ENCODE assay signal across 18 cellular contexts in genomic region chr12:120514002-120514401, GRCh38. TPM values are rescaled to one million over a fixed set of nuclear protein-coding genes. Genes with fewer than 3 reads are reported as not detected.
DNase-seq lines count a peak whose midpoint lies in the region; ATAC-seq and TF ChIP-seq lines count a peak whose summit lies in the region.
"Had no signal": no experiment of that assay in that cellular context is flagged by ENCODE, and none has a peak within 500 bp of the region (broad histone marks: within the 10 kb centered on the region; RNA-seq: fewer than 3 reads in every experiment).

No MANE protein-coding gene starts in this region.

- H3K4me3 ChIP-seq in dorsolateral prefrontal cortex (peak overlapping the region in 3 of 59 donors; percentile 15 to 38 (median 33)), foreskin fibroblast (ENCODE audit: low read depth in 1 of 2, low read length in 2 of 2) (no peak overlapping the region)
- H3K4me3 ChIP-seq: HAP-1, SJCRH30 had no signal

- peak in 10 of 56 donors; percentile 3 to 34 (median 11) for TF ChIP-seq CTCF in dorsolateral prefrontal cortex (IDR thresholded peaks at IDR 0.05 in 54 of 56, conservative IDR thresholded peaks at IDR 0.05 in 2 of 56; ENCODE audit: low read depth in 1 of 56, partially characterized antibody in 56 of 56)
- no peak for TF ChIP-seq CTCF in foreskin fibroblast (IDR thresholded peaks at IDR 0.05; ENCODE audit: low read depth, low read length)

- no peaks in the 10 kb centered on the region for H3K4me1 Mint-ChIP-seq in effector memory CD8-positive, alpha-beta T cell (ENCODE audit: low read depth in 2 of 2)
- H3K4me1 Mint-ChIP-seq: IgD-negative memory B cell had no signal

- peak overlapping the region in 1 of 2 donors; percentile 1 for H3K27ac Mint-ChIP-seq in effector memory CD8-positive, alpha-beta T cell

- intact Hi-C loops in dorsolateral prefrontal cortex (cut with DNase I), result no loop called here

- H3K27ac ChIP-seq in dorsolateral prefrontal cortex (peak overlapping the region in 58 of 59 donors; percentile 62 to 97 (median 90)), layer of hippocampus (ENCODE audit: low read depth, low read length) (peak overlapping the region; percentile 94)
- H3K27ac ChIP-seq: C4-2B, RWPE1, SJCRH30 had no signal

- peaks cover 36% of the 10 kb centered on the region for H3K36me3 Mint-ChIP-seq in effector memory CD8-positive, alpha-beta T cell (ENCODE audit: insufficient read depth)

- H3K27me3 ChIP-seq in dorsolateral prefrontal cortex (no peaks in the 10 kb centered on the region), layer of hippocampus (ENCODE audit: control insufficient read depth, insufficient read depth, low read length) (no peaks in the 10 kb centered on the region)
- H3K27me3 ChIP-seq: SJCRH30 had no signal

- H3K4me3 Mint-ChIP-seq in effector memory CD8-positive, alpha-beta T cell, result no peak overlapping the region
- H3K4me3 Mint-ChIP-seq: IgD-negative memory B cell had no signal

- DNase-seq in COLO829 (ENCODE audit: low spot score) (peak; percentile 76), dorsolateral prefrontal cortex (peak in 8 of 10 donors; percentile 37 to 69 (median 56)), superior temporal gyrus (ENCODE audit: extremely low spot score) (peak; percentile 88), foreskin fibroblast (no peak), NCI-H146 (lab: John Stamatoyannopoulos, UW) (no peak)
- no peak for DNase-seq in activated CD4-positive, CD25-positive, alpha-beta regulatory T cell treated with anti-CD3 and anti-CD28 coated beads, Interleukin-2, amount 50 U/mL, for 72 hours
- no peak for DNase-seq in effector memory CD8-positive, alpha-beta T cell
- DNase-seq: COR-L47; NCI-H1417 treated with DMSO at 0.1 percent for 48 hours; NCI-H2081 treated with DMSO at 0.1 percent for 48 hours; NCI-H526; NK-92 treated with Interleukin-12 subunit alpha and Interleukin-12 subunit beta, amount 100 ng/mL, for 24 hours; SJCRH30 had no signal

- H3K27me3 Mint-ChIP-seq in effector memory CD8-positive, alpha-beta T cell, result no peaks in the 10 kb centered on the region
- H3K27me3 Mint-ChIP-seq: IgD-negative memory B cell had no signal

- ATAC-seq in effector memory CD8-positive, alpha-beta T cell (replicated peaks), result no peak

- no peaks in the 10 kb centered on the region for H3K9me3 Mint-ChIP-seq in effector memory CD8-positive, alpha-beta T cell
- H3K9me3 Mint-ChIP-seq: IgD-negative memory B cell had no signal

RNA-seq across cellular contexts. Expression of gene COQ5, which starts 15.0 kb away (rescaled TPM):
- 10 to 100 TPM; 14.4 to 30.4 (median 22.9) TPM for total RNA-seq in dorsolateral prefrontal cortex

RNA-seq across cellular contexts. Expression of gene DYNLL1, which starts 18.1 kb away (rescaled TPM):
- total RNA-seq in dorsolateral prefrontal cortex, result 100 to 1,000 TPM; 262 to 795 (median 615) TPM

RNA-seq across cellular contexts. Expression of gene RNF10, which starts 20.2 kb away (rescaled TPM):
- 100 to 1,000 TPM; 177 to 288 (median 215) TPM for total RNA-seq in dorsolateral prefrontal cortex

RNA-seq across cellular contexts. Expression of gene SRSF9, which starts 44.5 kb away (rescaled TPM):
- 100 to 1,000 TPM in 30 of 120 experiments, 10 to 100 TPM in 90; 76.0 to 113 (median 95.4) TPM for total RNA-seq in dorsolateral prefrontal cortex

Comparison
In these comparisons a context has a peak if more than half of its experiments do, and no peak if none do; other contexts are left out.
1. DNase-seq: peak in COLO829 (single experiment), dorsolateral prefrontal cortex (8 of 10) and superior temporal gyrus (single experiment); none in activated CD4-positive, CD25-positive, alpha-beta regulatory T cell treated with anti-CD3 and anti-CD28 coated beads, Interleukin-2, amount 50 U/mL, for 72 hours (single experiment), foreskin fibroblast (0 of 2), NCI-H146 (single experiment) and effector memory CD8-positive, alpha-beta T cell (0 of 3).